18 cellular contexts compared by ENCODE assay signal in the genomic region with DNA sequence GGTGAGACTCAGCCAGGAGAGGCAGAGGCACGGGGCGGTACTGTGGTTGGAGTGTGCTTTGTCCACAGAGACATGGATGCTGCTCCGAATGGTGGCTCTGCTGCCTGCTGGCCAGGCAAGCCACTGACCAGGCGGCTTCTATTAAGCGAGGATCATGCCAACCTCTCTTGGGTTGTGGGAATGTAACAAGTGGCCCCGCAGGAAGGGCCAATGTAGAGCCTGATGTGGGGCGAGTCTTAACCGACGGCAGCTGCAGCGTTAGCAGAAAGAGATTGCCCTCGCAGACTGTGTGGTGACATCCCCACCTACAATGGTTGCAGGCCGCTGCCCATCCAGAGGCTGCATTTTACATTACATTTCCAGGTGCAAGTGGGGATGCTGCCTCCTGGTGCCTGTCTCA. TPM values are rescaled to one million over a fixed set of nuclear protein-coding genes. Genes with fewer than 3 reads are reported as not detected.
A peak's percentile ranks its signal among the peaks of the same experiment; 100 is the strongest.
DNase-seq lines count a peak whose midpoint lies in the region; ATAC-seq and TF ChIP-seq lines count a peak whose summit lies in the region.
"Had no signal": no experiment of that assay in that cellular context is flagged by ENCODE, and none has a peak within 500 bp of the region (broad histone marks: within the 10 kb centered on the region; RNA-seq: fewer than 3 reads in every experiment).

No MANE protein-coding gene starts in this region.

- H3K36me3 ChIP-seq in BLaER1 (no peaks in the 10 kb centered on the region), PC-3 (ENCODE audit: low read depth, low read length) (peaks cover 60% of the 10 kb centered on the region), endodermal cell (ENCODE audit: control insufficient read depth, insufficient read depth, low read length) (peaks cover 91% of the 10 kb centered on the region)

- H3K4me1 Mint-ChIP-seq in endodermal cell, result no peaks in the 10 kb centered on the region
- peaks cover 76% of the 10 kb centered on the region for H3K4me1 Mint-ChIP-seq in osteocyte (ENCODE audit: unreplicated experiment)
- H3K4me1 Mint-ChIP-seq: CD14-positive monocyte had no signal

- no peak for ATAC-seq in PC-3
- ATAC-seq: GM12878 had no signal

- 96 to 100% methylated on average over 8 to 12 of the region's 12 CpGs for WGBS in endodermal cell (ENCODE audit: insufficient coverage in 1 of 2, insufficient read length in 1 of 2), 2 experiments

- no peaks in the 10 kb centered on the region for H3K9me3 ChIP-seq in BLaER1
- H3K9me3 ChIP-seq in PC-3 (ENCODE audit: low read length), result no peaks in the 10 kb centered on the region
- H3K9me3 ChIP-seq in endodermal cell (ENCODE audit: control insufficient read depth, low read length), result no peaks in the 10 kb centered on the region

- H4K20me1 ChIP-seq in BLaER1, result no peaks in the 10 kb centered on the region
- no peaks in the 10 kb centered on the region for H4K20me1 ChIP-seq in PC-3 (ENCODE audit: low read length)

- H3K27ac ChIP-seq in BLaER1, result no peak overlapping the region
- peak overlapping the region; percentile 100; the same call in 1 of the 2 replicates for H3K27ac ChIP-seq in PC-3 (ENCODE audit: low read length)
- H3K27ac ChIP-seq in endodermal cell (ENCODE audit: low read depth, low read length), result no peak overlapping the region
- H3K27ac ChIP-seq: PC-9 had no signal

- BruUV-seq in PC-3 (replicated peaks; lab: Mats Ljungman, UMichigan), result no TSS peak

- DNase-seq in PC-3, result no peak
- no peak for DNase-seq in endodermal cell
- no peak for DNase-seq in osteocyte (ENCODE audit: extremely low spot score, unreplicated experiment)
- no peak for DNase-seq in HCEC 1CT
- DNase-seq in COR-L47 (lab: John Stamatoyannopoulos, UW), result no peak
- no peak for DNase-seq in RPMI8226
- DNase-seq in ecto neural progenitor cell (ENCODE audit: low spot score), result no peak
- DNase-seq: Calu3, DMS79, KBM-7, NCI-H1092, NCI-H1694, NCI-H69, PC-9, SHP77 had no signal

- no peak overlapping the region for H2AFZ ChIP-seq in PC-3 (ENCODE audit: low read length)
- H2AFZ ChIP-seq: PC-9 had no signal

- no peak overlapping the region for H3K9ac ChIP-seq in BLaER1
- H3K9ac ChIP-seq in PC-3 (ENCODE audit: low read length), result no peak overlapping the region
- H3K9ac ChIP-seq in endodermal cell (ENCODE audit: extremely low read depth, low read length, poor library complexity, severe bottlenecking), result no peak overlapping the region

- H3K9me2 ChIP-seq in PC-3 (replicated peaks; ENCODE audit: low read length), result no peaks in the 10 kb centered on the region

- CTCF ChIA-PET in PC-3 (lab: Charles Lee), result no interaction called here

- POLR2A ChIA-PET in PC-3 (lab: Charles Lee; ENCODE audit: unreplicated experiment), result no interaction called here

- H3K4me3 ChIP-seq in BLaER1 (no peak overlapping the region), PC-3 (ENCODE audit: low read length) (no peak overlapping the region), endodermal cell (ENCODE audit: low read length) (no peak overlapping the region)
- H3K4me3 ChIP-seq: GM12878, PC-9 had no signal

- H3K27me3 ChIP-seq in BLaER1, result no peaks in the 10 kb centered on the region; the same call in 1 of the 2 replicates
- no peaks in the 10 kb centered on the region for H3K27me3 ChIP-seq in PC-3 (ENCODE audit: low read length)
- H3K27me3 ChIP-seq in endodermal cell (ENCODE audit: control insufficient read depth, insufficient read depth, low read length, poor library complexity, severe bottlenecking), result no peaks in the 10 kb centered on the region

- peaks cover 36% of the 10 kb centered on the region for H3K79me2 ChIP-seq in PC-3 (ENCODE audit: low read length)

- no peaks in the 10 kb centered on the region for H3K27me3 Mint-ChIP-seq in endodermal cell (ENCODE audit: insufficient read depth)
- H3K27me3 Mint-ChIP-seq in osteocyte (ENCODE audit: unreplicated experiment), result no peaks in the 10 kb centered on the region

- H3K4me3 Mint-ChIP-seq in endodermal cell, result no peak overlapping the region
- H3K4me3 Mint-ChIP-seq in osteocyte (ENCODE audit: unreplicated experiment), result no peak overlapping the region
- H3K4me3 Mint-ChIP-seq: CD14-positive monocyte had no signal

- peak overlapping the region; percentile 48 for H3K4me2 ChIP-seq in BLaER1
- H3K4me2 ChIP-seq in PC-3 (ENCODE audit: low read length), result no peak overlapping the region
- H3K4me2 ChIP-seq: PC-9 had no signal

- intact Hi-C loops in PC-3 (cut with micrococcal nuclease), result loop anchor here (5.0 kb wide), 1 partner anchor 117 kb away; a partner anchor contains a TSS

- H3K4me1 ChIP-seq in BLaER1, result peaks cover 98% of the 10 kb centered on the region
- H3K4me1 ChIP-seq in PC-3 (ENCODE audit: insufficient read depth, low read length), result peaks cover 39% of the 10 kb centered on the region
- peaks cover 3% of the 10 kb centered on the region for H3K4me1 ChIP-seq in endodermal cell (ENCODE audit: control insufficient read depth, insufficient read depth, low read length)

- H3F3A ChIP-seq in PC-3 (ENCODE audit: low read length, unreplicated experiment), result peaks cover 6% of the 10 kb centered on the region

- no peaks in the 10 kb centered on the region for H3K9me3 Mint-ChIP-seq in endodermal cell
- no peaks in the 10 kb centered on the region for H3K9me3 Mint-ChIP-seq in osteocyte (ENCODE audit: unreplicated experiment)
- H3K9me3 Mint-ChIP-seq: CD14-positive monocyte had no signal

- H3K36me3 Mint-ChIP-seq in endodermal cell (ENCODE audit: low read depth), result peaks cover 90% of the 10 kb centered on the region
- peaks cover 30% of the 10 kb centered on the region for H3K36me3 Mint-ChIP-seq in osteocyte (ENCODE audit: unreplicated experiment)

- TF ChIP-seq CTCF in PC-3 (conservative IDR thresholded peaks at IDR 0.05; ENCODE audit: low read depth, low read length) (no peak), endodermal cell (conservative IDR thresholded peaks at IDR 0.05) (peak; percentile 42), osteocyte (IDR thresholded peaks at IDR 0.05) (no peak)

- peak overlapping the region; percentile 20 for H3K27ac Mint-ChIP-seq in endodermal cell
- H3K27ac Mint-ChIP-seq in osteocyte (ENCODE audit: unreplicated experiment), result peak overlapping the region; percentile 17

RNA-seq across cellular contexts. Expression of a gene that starts 46.6 kb away (rescaled TPM):
- total RNA-seq in PC-3 (2014; rRNA removed) (24.1 and 30.6 TPM in 2 replicates), endodermal cell (10 to 100 TPM; 15.8 to 17.2 TPM), osteocyte (37.5 and 43.2 TPM in 2 replicates)
- polyA plus RNA-seq in endodermal cell (2013, experiment 1 of 2), result 15.8 TPM
- 16.7 TPM for polyA plus RNA-seq in endodermal cell (2013, experiment 2 of 2)
